Comparison of ENCODE assay signal across 1 cellular context in the genomic region with DNA sequence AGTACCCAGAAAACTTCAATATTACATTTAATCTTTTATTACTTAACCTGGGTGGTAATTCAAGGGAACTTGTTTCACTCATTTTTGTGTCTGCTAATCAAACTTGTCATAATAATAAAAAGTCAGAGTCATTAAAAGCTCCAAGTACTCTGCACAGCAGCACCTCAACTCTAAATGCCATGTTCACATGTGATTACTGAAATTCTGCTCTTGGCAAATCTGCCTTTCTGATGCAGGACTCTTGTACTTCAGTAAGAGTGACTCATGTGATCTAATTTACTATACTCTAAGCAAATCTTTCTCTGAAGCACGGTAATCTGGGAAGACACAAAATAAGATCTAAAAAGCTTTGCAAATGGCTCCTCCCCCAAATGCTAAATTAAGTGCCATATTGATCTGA.
TF ChIP-seq lines count a peak whose summit lies in the region.

No MANE protein-coding gene starts in this region.

TF ChIP-seq in SK-N-SH, 30 proteins besides CTCF, POLR2A, EP300 and RAD21 (continued from another document):
- TF ChIP-seq, protein P1, sequence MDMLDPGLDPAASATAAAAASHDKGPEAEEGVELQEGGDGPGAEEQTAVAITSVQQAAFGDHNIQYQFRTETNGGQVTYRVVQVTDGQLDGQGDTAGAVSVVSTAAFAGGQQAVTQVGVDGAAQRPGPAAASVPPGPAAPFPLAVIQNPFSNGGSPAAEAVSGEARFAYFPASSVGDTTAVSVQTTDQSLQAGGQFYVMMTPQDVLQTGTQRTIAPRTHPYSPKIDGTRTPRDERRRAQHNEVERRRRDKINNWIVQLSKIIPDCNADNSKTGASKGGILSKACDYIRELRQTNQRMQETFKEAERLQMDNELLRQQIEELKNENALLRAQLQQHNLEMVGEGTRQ (IDR thresholded peaks at IDR 0.05; ENCODE audit: borderline replicate concordance, low read depth, low read length) = no peak
- TF ChIP-seq FOSL2 (IDR thresholded peaks at IDR 0.05; ENCODE audit: borderline replicate concordance, low read depth) (no peak), MEF2A (IDR thresholded peaks at IDR 0.05; ENCODE audit: borderline replicate concordance, low read depth) (no peak), IRF3 (IDR thresholded peaks at IDR 0.05; ENCODE audit: low read depth, low read length) (no peak)
